1 cellular context compared by ENCODE assay signal in genomic region chr1:7616076-7616833, GRCh38.
TF ChIP-seq lines count a peak whose summit lies in the region.

No MANE protein-coding gene starts in this region.

TF ChIP-seq in HepG2, 621 proteins besides CTCF, POLR2A, EP300 and RAD21 (continued from another document):
- TF ChIP-seq HNF1A (IDR thresholded peaks at IDR 0.05; ENCODE audit: low read depth) (no peak), HNF1A (CRISPR knock-in tag; IDR thresholded peaks at IDR 0.05; ENCODE audit: borderline replicate concordance) (no peak), NRL (CRISPR knock-in tag; IDR thresholded peaks at IDR 0.05; ENCODE audit: borderline replicate concordance) (no peak), LBX2 (CRISPR knock-in tag; IDR thresholded peaks at IDR 0.05; ENCODE audit: borderline replicate concordance) (no peak), ZNF605 (CRISPR knock-in tag; IDR thresholded peaks at IDR 0.05) (peak; percentile 37; the same call in 1 of the 2 replicates), ZNF350 (CRISPR knock-in tag; IDR thresholded peaks at IDR 0.05; ENCODE audit: borderline replicate concordance, low read depth) (no peak), ZFP91 (CRISPR knock-in tag; IDR thresholded peaks at IDR 0.05; ENCODE audit: borderline replicate concordance) (peak; percentile 81), ZNF281 (CRISPR knock-in tag; IDR thresholded peaks at IDR 0.05; ENCODE audit: borderline replicate concordance) (no peak), NCOA5 (CRISPR knock-in tag; IDR thresholded peaks at IDR 0.05) (no peak), ELF3 (CRISPR knock-in tag; IDR thresholded peaks at IDR 0.05) (peak; percentile 36; the same call in 1 of the 2 replicates), MAZ (IDR thresholded peaks at IDR 0.05; ENCODE audit: borderline replicate concordance, low read depth, low read length) (no peak), MAZ (CRISPR knock-in tag; IDR thresholded peaks at IDR 0.05; ENCODE audit: low read depth) (0 out of 2 replicates have a peak, but pooled peaks have one; percentile 22)
